9 cellular contexts compared by ENCODE assay signal in the genomic region with DNA sequence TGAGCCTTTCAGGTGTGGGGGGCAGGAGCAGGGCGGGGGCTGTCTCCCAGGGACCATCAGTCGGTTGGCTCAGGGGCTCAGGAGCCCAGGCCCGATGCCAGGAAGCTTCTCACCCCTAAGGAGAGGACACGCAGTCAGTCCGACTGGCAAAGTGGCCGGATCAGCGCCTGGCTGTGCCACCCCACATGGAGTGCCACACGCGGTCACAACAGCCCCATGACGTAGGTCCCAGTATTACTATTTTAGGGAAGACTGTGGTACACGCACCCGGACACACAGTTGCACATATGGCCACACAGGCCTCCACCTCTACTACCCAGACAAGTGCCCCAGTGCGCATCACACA. TPM values are rescaled to one million over a fixed set of nuclear protein-coding genes. Genes with fewer than 3 reads are reported as not detected.
DNase-seq lines count a peak whose midpoint lies in the region; ATAC-seq and TF ChIP-seq lines count a peak whose summit lies in the region.
"Had no signal": no experiment of that assay in that cellular context is flagged by ENCODE, and none has a peak within 500 bp of the region (broad histone marks: within the 10 kb centered on the region; RNA-seq: fewer than 3 reads in every experiment).

No MANE protein-coding gene starts in this region.

- H3K27ac Mint-ChIP-seq in CD8-positive, alpha-beta memory T cell = peak overlapping the region in 4 of 8 donors; percentile 12 to 64 (median 52)
- H3K27ac Mint-ChIP-seq in natural killer cell = peak overlapping the region in 1 of 2 donors; percentile 49

- H3K27me3 Mint-ChIP-seq in CD8-positive, alpha-beta memory T cell = peaks cover 0 to 3% of the 10 kb centered on the region in 2 donors
- no peaks in the 10 kb centered on the region for H3K27me3 Mint-ChIP-seq in natural killer cell (ENCODE audit: low read depth in 2 of 2)

- peak overlapping the region; percentile 81 to 87 (median 84) for H3K4me3 Mint-ChIP-seq in CD8-positive, alpha-beta memory T cell
- peak overlapping the region; percentile 83 for H3K4me3 Mint-ChIP-seq in natural killer cell

- peaks cover 3 to 5% (median 5%) of the 10 kb centered on the region in 3 donors for H3K4me1 Mint-ChIP-seq in CD8-positive, alpha-beta memory T cell
- H3K4me1 Mint-ChIP-seq in natural killer cell = peaks cover 5% of the 10 kb centered on the region in 2 donors

- DNase-seq in CD8-positive, alpha-beta memory T cell = no peak
- DNase-seq in MG63 (no peak), natural killer cell (no peak), NCI-H2227 treated with DMSO at 0.1 percent for 48 hours (lab: John Stamatoyannopoulos, UW) (no peak), T1000 (lab: John Stamatoyannopoulos, UW) (no peak), DMS79 (lab: John Stamatoyannopoulos, UW) (no peak), NCI-H2081 treated with DMSO at 0.1 percent for 48 hours (lab: John Stamatoyannopoulos, UW) (no peak)

- 93 to 96% methylated on average over 13 of the region's 13 CpGs for WGBS in ectodermal cell, 2 experiments

- H3K9me3 Mint-ChIP-seq in CD8-positive, alpha-beta memory T cell = peaks cover 0 to 2% (median 0%) of the 10 kb centered on the region in 5 donors
- H3K9me3 Mint-ChIP-seq in natural killer cell = no peaks in the 10 kb centered on the region

- ATAC-seq in natural killer cell = no peak

- H3K4me1 ChIP-seq in CD8-positive, alpha-beta memory T cell (ENCODE audit: insufficient read depth, low read length) = peaks cover 4% of the 10 kb centered on the region
- H3K4me1 ChIP-seq in ectodermal cell (ENCODE audit: control insufficient read depth, insufficient read depth, low read length) = no peaks in the 10 kb centered on the region

- intact Hi-C loops in natural killer cell (cut with micrococcal nuclease) = no loop called here

- no peak overlapping the region for H3K27ac ChIP-seq in CD8-positive, alpha-beta memory T cell (ENCODE audit: low read depth, low read length)
- H3K27ac ChIP-seq in ectodermal cell (ENCODE audit: insufficient read depth, low read depth, low read length, poor library complexity, severe bottlenecking) = no peak overlapping the region

- peak overlapping the region; percentile 80 for H3K4me3 ChIP-seq in CD8-positive, alpha-beta memory T cell (ENCODE audit: low read length)
- H3K4me3 ChIP-seq in MG63 (peak overlapping the region; percentile 80), ectodermal cell (ENCODE audit: insufficient read depth, low read depth, low read length) (peak overlapping the region; percentile 50)

- no peaks in the 10 kb centered on the region for H3K36me3 Mint-ChIP-seq in CD8-positive, alpha-beta memory T cell
- no peaks in the 10 kb centered on the region for H3K36me3 Mint-ChIP-seq in natural killer cell

- H3K9me3 ChIP-seq in CD8-positive, alpha-beta memory T cell (ENCODE audit: low read length) = no peaks in the 10 kb centered on the region
- no peaks in the 10 kb centered on the region for H3K9me3 ChIP-seq in MG63
- H3K9me3 ChIP-seq in ectodermal cell (ENCODE audit: control insufficient read depth, low read length) = no peaks in the 10 kb centered on the region

- POLR2A ChIA-PET in CD8-positive, alpha-beta memory T cell (lab: Charles Lee) = interaction anchor here (0.6 kb wide), 1 partner anchor 54 kb away, joined by 4 read pairs; no protein-coding TSS in a partner anchor

- no peaks in the 10 kb centered on the region for H3K36me3 ChIP-seq in CD8-positive, alpha-beta memory T cell (ENCODE audit: insufficient read depth, low read length)
- H3K36me3 ChIP-seq in MG63 (no peaks in the 10 kb centered on the region), ectodermal cell (ENCODE audit: control insufficient read depth, insufficient read depth, low read length) (no peaks in the 10 kb centered on the region)

- CTCF ChIA-PET in CD8-positive, alpha-beta memory T cell (lab: Charles Lee) = interaction anchor here (0.9 to 1.8 kb wide), 2 partner anchors 152 to 451 kb away, joined by 4 to 5 read pairs; no protein-coding TSS in a partner anchor

- H3K27me3 ChIP-seq in CD8-positive, alpha-beta memory T cell (ENCODE audit: insufficient read depth, low read length, poor library complexity, severe bottlenecking) = no peaks in the 10 kb centered on the region
- no peaks in the 10 kb centered on the region for H3K27me3 ChIP-seq in MG63
- H3K27me3 ChIP-seq in ectodermal cell (ENCODE audit: control insufficient read depth, insufficient read depth, low read length, poor library complexity, severe bottlenecking) = no peaks in the 10 kb centered on the region

- no peak for TF ChIP-seq CTCF in natural killer cell (IDR thresholded peaks at IDR 0.05)

RNA-seq across cellular contexts. Expression of a gene that starts 29.3 kb away (rescaled TPM):
- total RNA-seq in CD8-positive, alpha-beta memory T cell = not detected
- polyA plus RNA-seq in CD8-positive, alpha-beta memory T cell = not detected
- 0.17 TPM in 1 of 2 replicates, not detected in the other for total RNA-seq in MG63 (2014; rRNA removed; shearing (Covaris generic); ENCODE audit: low replicate concordance)
- 10.7 TPM for polyA plus RNA-seq in ectodermal cell (2013, experiment 1 of 4)
- 11.9 TPM for polyA plus RNA-seq in ectodermal cell (2013, experiment 2 of 4)
- polyA plus RNA-seq in ectodermal cell (2013, experiment 3 of 4) = 8.4 TPM
- 7.1 TPM for polyA plus RNA-seq in ectodermal cell (2013, experiment 4 of 4)
- not detected for total RNA-seq in natural killer cell
- total RNA-seq: glomerular endothelial cell had no signal
